Comparison of ENCODE assay signal across 6 cellular contexts in genomic region chr5:144429905-144430304, GRCh38.
"Had no signal": no experiment of that assay in that cellular context is flagged by ENCODE, and none has a peak within 500 bp of the region (broad histone marks: within the 10 kb centered on the region; RNA-seq: fewer than 3 reads in every experiment).

No MANE protein-coding gene starts in this region.

- H3K36me3 Mint-ChIP-seq: IgD-negative memory B cell had no signal

- H3K4me3 Mint-ChIP-seq: IgD-negative memory B cell had no signal

- H3K27ac ChIP-seq: HL-60 had no signal

- DNase-seq: IMR-90 had no signal

- H3K4me1 Mint-ChIP-seq: IgD-negative memory B cell had no signal

- H3K27me3 Mint-ChIP-seq: IgD-negative memory B cell had no signal

- ATAC-seq: HepG2, K562 had no signal

- FAIRE-seq: HepG2, HTR-8/SVneo, K562 had no signal

- H3K4me3 ChIP-seq: K562 had no signal
